ENCODE assay signal across 8 cellular contexts in the genomic region with DNA sequence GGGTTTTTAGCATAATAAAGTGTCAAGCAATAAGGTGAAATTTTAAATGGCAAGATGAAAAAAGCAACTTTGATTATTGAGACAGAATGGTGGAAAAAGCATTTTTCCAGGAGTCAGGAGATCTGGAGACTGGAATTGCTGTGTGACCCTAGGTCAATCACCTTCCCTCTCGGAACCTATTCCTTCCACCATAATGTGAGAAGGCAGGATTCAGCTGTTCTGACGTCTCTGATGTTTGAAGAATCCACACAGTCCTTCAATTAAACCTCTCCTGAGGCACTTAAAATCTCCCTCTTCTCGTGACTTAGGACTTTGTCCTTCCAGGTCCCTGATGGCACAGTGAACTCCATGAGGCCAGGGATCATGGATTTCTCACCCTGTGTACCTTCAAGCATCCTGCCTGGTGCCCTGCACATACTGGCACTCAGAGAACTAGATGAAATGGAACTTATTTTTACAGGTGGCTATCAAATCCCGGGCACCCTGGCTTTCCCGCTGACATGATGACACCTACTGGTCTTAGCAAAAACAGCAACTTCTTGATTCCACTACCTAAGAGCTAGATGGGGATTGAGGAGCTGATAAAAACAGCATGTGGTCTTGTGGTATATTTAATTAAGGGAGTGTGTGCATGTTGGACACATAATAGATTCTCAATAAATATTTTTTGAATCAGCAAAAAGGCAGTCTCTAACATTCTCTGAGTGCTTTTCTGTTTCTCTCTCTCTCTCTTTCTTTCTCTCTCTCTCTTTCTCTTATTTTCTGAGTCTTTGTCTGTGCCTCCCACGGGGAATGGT. TPM values are rescaled to one million over a fixed set of nuclear protein-coding genes. Genes with fewer than 3 reads are reported as not detected.
DNase-seq lines count a peak whose midpoint lies in the region; ATAC-seq and TF ChIP-seq lines count a peak whose summit lies in the region.

No MANE protein-coding gene starts in this region.

- H3K4me3 ChIP-seq in DND-41 (ENCODE audit: low read depth in 1 of 2, low read length in 2 of 2), result no peak overlapping the region
- no peak overlapping the region for H3K4me3 ChIP-seq in KMS-11 (IDR thresholded peaks at IDR 0.05; ENCODE audit: insufficient read depth, low read depth, low read length)
- no peak overlapping the region for H3K4me3 ChIP-seq in psoas muscle

- no peaks in the 10 kb centered on the region for H3K27me3 ChIP-seq in DND-41 (ENCODE audit: insufficient read depth, low read length, poor library complexity)
- H3K27me3 ChIP-seq in KMS-11 (ENCODE audit: insufficient read depth, low read depth), result no peaks in the 10 kb centered on the region
- no peaks in the 10 kb centered on the region for H3K27me3 ChIP-seq in psoas muscle (ENCODE audit: insufficient read depth in 3 of 3, low read length in 2 of 3)

- peak; percentile 93 for TF ChIP-seq CTCF in DND-41 (IDR thresholded peaks at IDR 0.05; ENCODE audit: borderline replicate concordance, extremely low read depth, low read length, poor library complexity, severe bottlenecking)
- peak; percentile 95 for TF ChIP-seq CTCF in KMS-11 (conservative IDR thresholded peaks at IDR 0.05; ENCODE audit: low read depth, low read length)
- peak; percentile 77 for TF ChIP-seq CTCF in psoas muscle (IDR thresholded peaks at IDR 0.05)

- H3K79me2 ChIP-seq in DND-41 (ENCODE audit: insufficient read depth, low read length), result no peaks in the 10 kb centered on the region
- H3K79me2 ChIP-seq in KMS-11 (ENCODE audit: insufficient read depth, low read depth), result no peaks in the 10 kb centered on the region

- no peak overlapping the region for H3K4me2 ChIP-seq in DND-41 (ENCODE audit: insufficient read depth, low read length)
- no peak overlapping the region for H3K4me2 ChIP-seq in KMS-11

- H3K36me3 ChIP-seq in DND-41 (ENCODE audit: insufficient read depth, low read length) (no peaks in the 10 kb centered on the region), KMS-11 (ENCODE audit: insufficient read depth) (no peaks in the 10 kb centered on the region), psoas muscle (ENCODE audit: insufficient read depth in 1 of 2, low read depth in 1 of 2) (no peaks in the 10 kb centered on the region)

- ATAC-seq in DND-41 (ENCODE audit: insufficient read depth, low read depth) (peak; percentile 90), psoas muscle (peak; percentile 73 to 92 (median 82)), GM18858 (IDR thresholded peaks at IDR 0.05; ENCODE audit: unreplicated experiment) (no peak), GM19397 (IDR thresholded peaks at IDR 0.05; ENCODE audit: unreplicated experiment) (no peak)

- H3K9ac ChIP-seq in DND-41 (ENCODE audit: low read depth, low read length), result no peak overlapping the region
- H3K9ac ChIP-seq in KMS-11, result no peak overlapping the region

- H2AFZ ChIP-seq in DND-41 (ENCODE audit: low read depth, low read length), result peak overlapping the region; percentile 53; the same call in 1 of the 2 replicates
- no peak overlapping the region for H2AFZ ChIP-seq in KMS-11 (ENCODE audit: low read depth)

- H4K20me1 ChIP-seq in DND-41 (ENCODE audit: insufficient read depth, low read length), result no peaks in the 10 kb centered on the region
- H4K20me1 ChIP-seq in KMS-11 (ENCODE audit: insufficient read depth), result no peaks in the 10 kb centered on the region

- 25 to 32% (median 31%) methylated on average over 6 of the region's 6 CpGs for WGBS in psoas muscle, 3 donors

- peak; percentile 69 for DNase-seq in DND-41
- DNase-seq in OCI-M1 (lab: John Stamatoyannopoulos, UW), result peak; percentile 77
- DNase-seq in activated effector memory CD4-positive, alpha-beta T cell treated with Interleukin-2 at 50 U/mL for 16 hours, result peak; percentile 15
- peak; percentile 65 for DNase-seq in glomerular visceral epithelial cell (ENCODE audit: extremely low spot score)
- no peak for DNase-seq in psoas muscle

- intact Hi-C loops in psoas muscle (cut with DNase I), result loop anchor here (2.0 to 5.0 kb wide), 4 partner anchors 149 to 617 kb away; no protein-coding TSS in a partner anchor

- H3K27ac ChIP-seq in DND-41 (ENCODE audit: low read length) (peak overlapping the region; percentile 14), KMS-11 (no peak overlapping the region), psoas muscle (no peak overlapping the region)

- H3K9me3 ChIP-seq in DND-41 (ENCODE audit: insufficient read depth, low read length, severe bottlenecking) (no peaks in the 10 kb centered on the region), psoas muscle (no peaks in the 10 kb centered on the region)

- peaks cover 34% of the 10 kb centered on the region for H3K4me1 ChIP-seq in DND-41 (ENCODE audit: insufficient read depth, low read length)
- H3K4me1 ChIP-seq in KMS-11 (ENCODE audit: low read depth, poor library complexity, severe bottlenecking), result no peaks in the 10 kb centered on the region
- no peaks in the 10 kb centered on the region for H3K4me1 ChIP-seq in psoas muscle

RNA-seq across cellular contexts. Expression of gene CCDC182, which starts 2.3 kb away (rescaled TPM):
- not detected for total RNA-seq in psoas muscle
- polyA plus RNA-seq in psoas muscle, result not detected

Comparison
In these comparisons a context has a peak if more than half of its experiments do, and no peak if none do; other contexts are left out.
1. ATAC-seq: peak in DND-41 (single experiment) and psoas muscle (4 of 4); none in GM18858 (single experiment) and GM19397 (single experiment).
2. DNase-seq: peak in DND-41 (single experiment), OCI-M1 (single experiment), activated effector memory CD4-positive, alpha-beta T cell treated with Interleukin-2 at 50 U/mL for 16 hours (single experiment) and glomerular visceral epithelial cell (single experiment); none in psoas muscle (0 of 2).
3. Peak in every context shown above with its lines, with median percentiles within 50 percentile points of each other: CTCF ChIP-seq.